In the genomic region with DNA sequence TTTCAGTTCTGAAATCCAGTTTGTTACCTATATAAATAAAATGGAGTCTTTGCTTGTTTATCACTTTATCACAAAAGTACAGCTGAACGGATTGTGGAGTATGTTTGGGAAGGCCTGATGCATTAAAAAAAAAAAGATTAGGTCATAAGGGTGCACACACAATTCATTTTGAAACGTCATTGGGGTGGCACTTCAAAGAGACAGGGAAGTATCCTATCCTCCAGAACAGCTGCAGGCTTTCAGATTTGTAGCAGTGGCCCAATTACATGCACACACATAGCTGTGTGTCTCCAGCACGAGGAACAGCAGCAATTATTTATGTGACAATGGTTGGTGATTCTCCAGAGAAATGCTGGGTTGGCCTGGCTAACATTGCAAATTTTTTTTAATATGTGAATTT, we compare ENCODE assay signal across 30 cellular contexts. TPM values are rescaled to one million over a fixed set of nuclear protein-coding genes. Genes with fewer than 3 reads are reported as not detected.
A peak's percentile ranks its signal among the peaks of the same experiment; 100 is the strongest.
DNase-seq lines count a peak whose midpoint lies in the region; ATAC-seq, FAIRE-seq and TF ChIP-seq lines count a peak whose summit lies in the region.
"Had no signal": no experiment of that assay in that cellular context is flagged by ENCODE, and none has a peak within 500 bp of the region (broad histone marks: within the 10 kb centered on the region; RNA-seq: fewer than 3 reads in every experiment).

No MANE protein-coding gene starts in this region.

- CTCF ChIA-PET in GM12878 (lab: Yijun Ruan, JAX): no interaction called here

- RAD21 ChIA-PET in GM12878 (lab: Charles Lee; ENCODE audit: unreplicated experiment): interaction anchor here (0.6 to 0.8 kb wide), 2 partner anchors 28 to 428 kb away, joined by 3 read pairs; no protein-coding TSS in a partner anchor

- H3K27ac Mint-ChIP-seq in activated T-cell treated with anti-CD3 and anti-CD28 coated beads, Interleukin-2, amount 50 U/mL, for 24 hours: no peak overlapping the region
- H3K27ac Mint-ChIP-seq: activated naive CD4-positive, alpha-beta T cell treated with anti-CD3 and anti-CD28 coated beads, Interleukin-2, amount 50 U/mL, for 72 hours; activated T-helper 17 cell treated with anti-CD3 and anti-CD28 coated beads, Interleukin-2, amount 50 U/mL, for 72 hours; immature natural killer cell; mesothelial cell of epicardium; natural killer cell treated with Interleukin-12 subunit alpha and Interleukin-12 subunit beta and Interleukin-15 and Interleukin-18, amount 100 ng/mL, for 72 hours; WTC11 had no signal

- H3K9me3 Mint-ChIP-seq in activated T-cell treated with anti-CD3 and anti-CD28 coated beads, Interleukin-2, amount 50 U/mL, for 24 hours: no peaks in the 10 kb centered on the region
- H3K9me3 Mint-ChIP-seq: activated naive CD4-positive, alpha-beta T cell treated with anti-CD3 and anti-CD28 coated beads, Interleukin-2, amount 50 U/mL, for 72 hours; activated T-helper 17 cell treated with anti-CD3 and anti-CD28 coated beads, Interleukin-2, amount 50 U/mL, for 72 hours; CD8-positive, alpha-beta memory T cell; immature natural killer cell; mesothelial cell of epicardium; natural killer cell treated with Interleukin-12 subunit alpha and Interleukin-12 subunit beta and Interleukin-15 and Interleukin-18, amount 100 ng/mL, for 72 hours had no signal

- H3K36me3 ChIP-seq in GM12878 (ENCODE audit: control insufficient read depth in 2 of 2, insufficient read depth in 2 of 2, low read length in 1 of 2): no peaks in the 10 kb centered on the region
- H3K36me3 ChIP-seq in neuron (ENCODE audit: insufficient read depth, low read length): no peaks in the 10 kb centered on the region
- no peaks in the 10 kb centered on the region for H3K36me3 ChIP-seq in upper lobe of left lung
- H3K36me3 ChIP-seq: cardiac muscle cell, gastrocnemius medialis, left lung, stomach, tibial nerve had no signal

- no peaks in the 10 kb centered on the region for H3K79me2 ChIP-seq in GM12878 (ENCODE audit: control insufficient read depth, insufficient read depth, low read length)

- TF ChIP-seq EP300 in GM12878 (IDR thresholded peaks at IDR 0.05; ENCODE audit: borderline replicate concordance in 1 of 2, control insufficient read depth in 1 of 2, low read depth in 2 of 2, low read length in 2 of 2) (no peak), upper lobe of left lung (IDR thresholded peaks at IDR 0.05) (no peak)

- WGBS in GM12878 (ENCODE audit: insufficient coverage, insufficient replicate concordance, low lambda C conversion rate, missing lambda C conversion rate): 26% methylated on average over 3 of the region's 3 CpGs
- WGBS in upper lobe of left lung, 2 donors: 28 to 34% methylated on average over 3 of the region's 3 CpGs

- no peak for TF ChIP-seq RAD21 in GM12878 (IDR thresholded peaks at IDR 0.05; ENCODE audit: insufficient read depth, low read depth, low read length)

- peaks cover 2% of the 10 kb centered on the region for H3K27me3 Mint-ChIP-seq in activated T-cell treated with anti-CD3 and anti-CD28 coated beads, Interleukin-2, amount 50 U/mL, for 24 hours

- TF ChIP-seq POLR2A in GM12878 (IDR thresholded peaks at IDR 0.05; ENCODE audit: low read depth, low read length): no peak
- TF ChIP-seq POLR2A in upper lobe of left lung (IDR thresholded peaks at IDR 0.05): no peak

- DNase-seq in GM12865 (ENCODE audit: low read depth): peak; percentile 27
- peak; percentile 43 for DNase-seq in NAMALWA (ENCODE audit: low spot score)
- DNase-seq in GM12878 (ENCODE audit: low read depth, low spot score): no peak
- DNase-seq in NCI-H2196 treated with DMSO at 0.1 percent for 48 hours (lab: John Stamatoyannopoulos, UW; ENCODE audit: unreplicated experiment): no peak
- no peak for DNase-seq in activated T-cell treated with anti-CD3 and anti-CD28 coated beads, Interleukin-2, amount 50 U/mL, for 24 hours
- DNase-seq in upper lobe of left lung: no peak
- DNase-seq: activated CD4-positive, alpha-beta T cell treated with anti-CD3 and anti-CD28 coated beads, Interleukin-2, amount 50 U/mL, for 4 hours; activated CD8-positive, alpha-beta memory T cell treated with anti-CD3 and anti-CD28 coated beads, Interleukin-2, amount 50 U/mL, for 4 hours; CD8-positive, alpha-beta memory T cell; DMS53; gastrocnemius medialis; H7; hippocampal formation; immature natural killer cell; Karpas-422; left lung; NCI-H1930; NCI-H446 treated with DMSO at 0.1 percent for 48 hours; stomach had no signal

- H3K4me1 ChIP-seq in GM12878 (ENCODE audit: control insufficient read depth, insufficient read depth, low read length) (no peaks in the 10 kb centered on the region), neuron (ENCODE audit: insufficient read depth, low read length) (peaks cover 2% of the 10 kb centered on the region), upper lobe of left lung (no peaks in the 10 kb centered on the region)
- H3K4me1 ChIP-seq: gastrocnemius medialis, left lung, tibial nerve had no signal

- BruUV-seq in GM12878 (replicated peaks; lab: Mats Ljungman, UMichigan): no TSS peak

- intact Hi-C loops in GM12878 (cut with micrococcal nuclease; ENCODE audit: unreplicated experiment): no loop called here

- H3K27me3 ChIP-seq in GM12878 (replicated peaks in 1 of 2; ENCODE audit: control insufficient read depth in 2 of 2, insufficient read depth in 2 of 2, low read length in 1 of 2): no peaks in the 10 kb centered on the region
- no peaks in the 10 kb centered on the region for H3K27me3 ChIP-seq in neuron (ENCODE audit: insufficient read depth, low read length)
- no peaks in the 10 kb centered on the region for H3K27me3 ChIP-seq in upper lobe of left lung
- H3K27me3 ChIP-seq: cardiac muscle cell, gastrocnemius medialis, left lung, stomach, tibial nerve had no signal

- FAIRE-seq in GM12878 (lab: Jason Lieb, UNC): no peak

- H3K27ac ChIP-seq in GM12878 (ENCODE audit: control insufficient read depth, insufficient read depth) (no peak overlapping the region), upper lobe of left lung (no peak overlapping the region)
- H3K27ac ChIP-seq: cardiac muscle cell, coronary artery, gastrocnemius medialis, HL-60, left lung, stomach, tibial nerve had no signal

- ATAC-seq in GM12878 (peak; percentile 66), upper lobe of left lung (ENCODE audit: low FRiP score in 2 of 2) (no peak)
- ATAC-seq: activated naive CD4-positive, alpha-beta T cell treated with anti-CD3 and anti-CD28 coated beads, Interleukin-2, amount 50 U/mL, for 72 hours; activated T-helper 17 cell treated with anti-CD3 and anti-CD28 coated beads, Interleukin-2, amount 50 U/mL, for 72 hours; esophagus mucosa; gastrocnemius medialis; left lung; natural killer cell treated with Interleukin-12 subunit alpha and Interleukin-12 subunit beta and Interleukin-15 and Interleukin-18, amount 100 ng/mL, for 72 hours; WTC11 had no signal

- no peak overlapping the region for H3K9ac ChIP-seq in GM12878 (ENCODE audit: control insufficient read depth, insufficient read depth, low read length)

- H2AFZ ChIP-seq in GM12878 (ENCODE audit: control insufficient read depth, low read depth, low read length) (peak overlapping the region; percentile 52), neuron (ENCODE audit: low read depth, low read length) (peak overlapping the region; percentile 46)

- H4K20me1 ChIP-seq in GM12878 (ENCODE audit: control insufficient read depth, insufficient read depth): no peaks in the 10 kb centered on the region

- H3K4me3 Mint-ChIP-seq in activated T-cell treated with anti-CD3 and anti-CD28 coated beads, Interleukin-2, amount 50 U/mL, for 24 hours: no peak overlapping the region
- H3K4me3 Mint-ChIP-seq: activated T-helper 17 cell treated with anti-CD3 and anti-CD28 coated beads, Interleukin-2, amount 50 U/mL, for 72 hours; CD8-positive, alpha-beta memory T cell; immature natural killer cell; mesothelial cell of epicardium; natural killer cell treated with Interleukin-12 subunit alpha and Interleukin-12 subunit beta and Interleukin-15 and Interleukin-18, amount 100 ng/mL, for 72 hours; WTC11 had no signal

- no peak overlapping the region; the same call in 1 of the 2 replicates for H3K4me2 ChIP-seq in GM12878 (ENCODE audit: control insufficient read depth, insufficient read depth)

- SMC1A ChIA-PET in GM12878 (lab: Charles Lee; ENCODE audit: uncharacterized antibody, unreplicated experiment): interaction anchor here (0.9 kb wide), 1 partner anchor 12 kb away, joined by 4 read pairs; no protein-coding TSS in a partner anchor

- POLR2A ChIA-PET in GM12878 (lab: Charles Lee): no interaction called here

- in situ Hi-C loops in GM12878 (cut with MboI): no loop called here

- H3K36me3 Mint-ChIP-seq in activated T-cell treated with anti-CD3 and anti-CD28 coated beads, Interleukin-2, amount 50 U/mL, for 24 hours (ENCODE audit: low read depth): no peaks in the 10 kb centered on the region
- H3K36me3 Mint-ChIP-seq: activated naive CD4-positive, alpha-beta T cell treated with anti-CD3 and anti-CD28 coated beads, Interleukin-2, amount 50 U/mL, for 72 hours; CD8-positive, alpha-beta memory T cell; immature natural killer cell; mesothelial cell of epicardium; natural killer cell treated with Interleukin-12 subunit alpha and Interleukin-12 subunit beta and Interleukin-15 and Interleukin-18, amount 100 ng/mL, for 72 hours; WTC11 had no signal

- no peaks in the 10 kb centered on the region for H3K4me1 Mint-ChIP-seq in activated T-cell treated with anti-CD3 and anti-CD28 coated beads, Interleukin-2, amount 50 U/mL, for 24 hours (ENCODE audit: low read depth)
- H3K4me1 Mint-ChIP-seq: activated T-helper 17 cell treated with anti-CD3 and anti-CD28 coated beads, Interleukin-2, amount 50 U/mL, for 72 hours; mesothelial cell of epicardium had no signal

- H3K9me3 ChIP-seq in GM12878 (replicated peaks; ENCODE audit: control insufficient read depth, insufficient read depth, low read length) (no peaks in the 10 kb centered on the region), neuron (ENCODE audit: low read length) (no peaks in the 10 kb centered on the region), upper lobe of left lung (no peaks in the 10 kb centered on the region)
- H3K9me3 ChIP-seq: gastrocnemius medialis, left lung, stomach, tibial nerve had no signal

- TF ChIP-seq CTCF in GM12865 (IDR thresholded peaks at IDR 0.05; ENCODE audit: insufficient read depth, low read depth, low read length, missing control alignments) (no peak), GM12878 (IDR thresholded peaks at IDR 0.05 in 2 of 3, conservative IDR thresholded peaks at IDR 0.05 in 1 of 3; ENCODE audit: control insufficient read depth in 2 of 3, extremely low read depth in 1 of 3, insufficient read depth in 1 of 3, low read depth in 3 of 3, low read length in 3 of 3) (no peak), upper lobe of left lung (IDR thresholded peaks at IDR 0.05) (no peak)

- no peak overlapping the region for H3K4me3 ChIP-seq in GM12865 (ENCODE audit: low read depth, low read length)
- H3K4me3 ChIP-seq in GM12878: no peak overlapping the region
- H3K4me3 ChIP-seq in neuron (ENCODE audit: low read length): no peak overlapping the region
- no peak overlapping the region for H3K4me3 ChIP-seq in upper lobe of left lung
- H3K4me3 ChIP-seq: cardiac muscle cell, coronary artery, gastrocnemius medialis, left lung, stomach, tibial nerve had no signal

RNA-seq across cellular contexts. Expression of gene FER, which starts 46.8 kb away (rescaled TPM):
- total RNA-seq in GM12878 (2013; cell fraction: nucleolus; rRNA removed): 175 and 181 TPM in 2 replicates
- 9.1 and 11.3 TPM in 2 replicates for total RNA-seq in GM12878 (2014; rRNA removed)
- total RNA-seq in GM12878 (2014; rRNA removed; fragmentation: Illumina TruSeq; extraction: Trizol): 16.9 and 19.1 TPM in 2 replicates
- total RNA-seq in GM12878 (2021): 13.7 and 16.0 TPM in 2 replicates
- polyA plus RNA-seq in GM12878 (2011; ENCODE audit: low read depth): 3.4 TPM
- 9.7 and 15.3 TPM in 2 replicates for polyA plus RNA-seq in GM12878 (2011; rRNA removed)
- 3.0 and 4.5 TPM in 2 replicates for polyA plus RNA-seq in GM12878 (2011; cell fraction: cytosol; rRNA removed)
- polyA plus RNA-seq in GM12878 (2011; cell fraction: nucleus; rRNA removed): 14.7 and 15.0 TPM in 2 replicates
- 3.9 and 4.5 TPM in 2 replicates for polyA plus RNA-seq in GM12878 (2012)
- 8.1 and 9.0 TPM in 2 replicates for polyA plus RNA-seq in GM12878 (2014; fragmentation: Illumina TruSeq; extraction: Trizol)
- 1 to 10 TPM; 4.4 to 9.5 TPM for polyA plus RNA-seq in GM12878 (2014; fragmentation: Nextera tagmentation; extraction: Ambion mirVana)
- polyA plus RNA-seq in GM12878 (2014; rRNA removed): 3.7 and 5.2 TPM in 2 replicates
- 10 to 100 TPM; 11.7 to 17.7 TPM for polyA plus RNA-seq in GM12878 (2016; fragmentation: Nextera tagmentation; extraction: Ambion mirVana)
- polyA minus RNA-seq in GM12878 (2011; rRNA and poly(A)+ RNA removed): 24.9 and 39.0 TPM in 2 replicates
- polyA minus RNA-seq in GM12878 (2011; cell fraction: cytosol; rRNA and poly(A)+ RNA removed): 9.6 and 11.4 TPM in 2 replicates
- polyA minus RNA-seq in GM12878 (2011; cell fraction: nucleus; rRNA and poly(A)+ RNA removed): 33.2 and 36.8 TPM in 2 replicates
- total RNA-seq in upper lobe of left lung: 10 to 100 TPM; 17.6 to 55.5 (median 27.9) TPM

Comparison
In these comparisons a context has a peak if more than half of its experiments do, and no peak if none do; other contexts are left out.
1. DNase-seq: peak in GM12865 (single experiment) and NAMALWA (single experiment); none in GM12878 (single experiment), NCI-H2196 treated with DMSO at 0.1 percent for 48 hours (single experiment), activated T-cell treated with anti-CD3 and anti-CD28 coated beads, Interleukin-2, amount 50 U/mL, for 24 hours (single experiment) and upper lobe of left lung (0 of 2).